ENCODE assay signal across 12 cellular contexts in the genomic region with DNA sequence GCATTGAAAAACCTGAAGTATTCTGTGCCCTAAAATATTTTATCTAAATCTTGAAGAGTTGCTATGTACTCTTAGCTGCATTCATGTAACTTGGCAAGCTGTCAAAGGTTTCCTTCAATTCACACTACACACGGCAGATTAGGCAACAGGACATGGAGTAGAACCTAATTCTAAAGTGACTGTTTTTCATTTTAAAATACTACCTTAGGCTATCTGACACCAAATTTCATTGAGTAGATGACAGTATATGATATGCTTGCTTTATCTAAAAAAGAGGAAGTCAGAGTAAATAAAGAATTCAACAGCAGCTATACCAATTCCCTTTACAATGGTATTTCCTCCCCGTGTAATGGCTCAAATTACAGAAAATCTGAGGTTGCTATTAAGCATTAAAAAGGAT. TPM values are rescaled to one million over a fixed set of nuclear protein-coding genes. Genes with fewer than 3 reads are reported as not detected.
A peak's percentile ranks its signal among the peaks of the same experiment; 100 is the strongest.
DNase-seq lines count a peak whose midpoint lies in the region; ATAC-seq and TF ChIP-seq lines count a peak whose summit lies in the region.
"Had no signal": no experiment of that assay in that cellular context is flagged by ENCODE, and none has a peak within 500 bp of the region (broad histone marks: within the 10 kb centered on the region; RNA-seq: fewer than 3 reads in every experiment).

No MANE protein-coding gene starts in this region.

- CTCF ChIA-PET in activated CD4-positive, alpha-beta T cell treated with anti-CD3 and anti-CD28 coated beads, Interleukin-2, amount 10 ng/mL, durations not matched to agents 7 days and 5 days (lab: Charles Lee): no interaction called here

- H3K27me3 ChIP-seq in right atrium auricular region: no peaks in the 10 kb centered on the region

- peaks cover 0 to 5% of the 10 kb centered on the region in 2 donors for H3K9me3 ChIP-seq in right atrium auricular region
- H3K9me3 ChIP-seq: prostate gland had no signal

- POLR2A ChIA-PET in activated CD4-positive, alpha-beta T cell treated with anti-CD3 and anti-CD28 coated beads, Interleukin-2, amount 10 ng/mL, durations not matched to agents 7 days and 5 days (lab: Charles Lee): no interaction called here

- H3K4me1 Mint-ChIP-seq in activated CD4-positive, alpha-beta T cell treated with anti-CD3 and anti-CD28 coated beads, Interleukin-2, amount 10 ng/mL, durations not matched to agents 7 days and 5 days: no peaks in the 10 kb centered on the region

- H3K4me1 ChIP-seq in right atrium auricular region: peaks cover 0 to 39% of the 10 kb centered on the region in 2 donors
- H3K4me1 ChIP-seq: prostate gland had no signal

- peak overlapping the region; percentile 9 to 66 for H3K27ac ChIP-seq in right atrium auricular region
- H3K27ac ChIP-seq: prostate gland had no signal

- ATAC-seq in GM18858 (IDR thresholded peaks at IDR 0.05; ENCODE audit: unreplicated experiment): no peak

- DNase-seq in Ammon's horn (ENCODE audit: low spot score) (peak; percentile 55), LHCN-M2 (ENCODE audit: low read depth) (peak; percentile 39), astrocyte of the spinal cord (ENCODE audit: low read depth, low spot score) (peak; percentile 50), right atrium auricular region (ENCODE audit: low spot score) (no peak), DMS153 treated with DMSO at 0.1 percent for 48 hours (lab: John Stamatoyannopoulos, UW; ENCODE audit: unreplicated experiment) (no peak), islet precursor cell (no peak)
- DNase-seq in activated CD4-positive, alpha-beta T cell treated with anti-CD3 and anti-CD28 coated beads, Interleukin-2, amount 10 ng/mL, durations not matched to agents 7 days and 5 days: no peak
- DNase-seq: activated CD4-positive, alpha-beta T cell treated with anti-CD3 and anti-CD28 coated beads, Interleukin-2, amount 50 U/mL, for 4 hours; NCI-H1048 had no signal

- peaks cover 4% of the 10 kb centered on the region for H3K36me3 Mint-ChIP-seq in activated CD4-positive, alpha-beta T cell treated with anti-CD3 and anti-CD28 coated beads, Interleukin-2, amount 10 ng/mL, durations not matched to agents 7 days and 5 days (ENCODE audit: low read depth)

- TF ChIP-seq CTCF in astrocyte of the spinal cord (IDR thresholded peaks at IDR 0.05; ENCODE audit: low read depth, low read length) (no peak), right atrium auricular region (IDR thresholded peaks at IDR 0.05) (no peak)

- in situ Hi-C loops in astrocyte of the spinal cord (cut with HindIII; ENCODE audit: low sequenced_read_pairs): no loop called here

- no peaks in the 10 kb centered on the region for H3K9me3 Mint-ChIP-seq in activated CD4-positive, alpha-beta T cell treated with anti-CD3 and anti-CD28 coated beads, Interleukin-2, amount 10 ng/mL, durations not matched to agents 7 days and 5 days

- H3K36me3 ChIP-seq in right atrium auricular region: no peaks in the 10 kb centered on the region
- H3K36me3 ChIP-seq: prostate gland had no signal

- no peak overlapping the region for H3K27ac Mint-ChIP-seq in activated CD4-positive, alpha-beta T cell treated with anti-CD3 and anti-CD28 coated beads, Interleukin-2, amount 10 ng/mL, durations not matched to agents 7 days and 5 days
- H3K27ac Mint-ChIP-seq: memory B cell had no signal

- no peaks in the 10 kb centered on the region for H3K27me3 Mint-ChIP-seq in activated CD4-positive, alpha-beta T cell treated with anti-CD3 and anti-CD28 coated beads, Interleukin-2, amount 10 ng/mL, durations not matched to agents 7 days and 5 days
- H3K27me3 Mint-ChIP-seq: memory B cell had no signal

- H3K4me3 ChIP-seq in astrocyte of the spinal cord (ENCODE audit: low read depth, low read length) (no peak overlapping the region), right atrium auricular region (no peak overlapping the region)
- H3K4me3 ChIP-seq: prostate gland had no signal

- H3K4me3 Mint-ChIP-seq in activated CD4-positive, alpha-beta T cell treated with anti-CD3 and anti-CD28 coated beads, Interleukin-2, amount 10 ng/mL, durations not matched to agents 7 days and 5 days: no peak overlapping the region
- H3K4me3 Mint-ChIP-seq: memory B cell had no signal

RNA-seq across cellular contexts. Expression of gene EXOC6B, which starts 45.4 kb away (rescaled TPM):
- total RNA-seq in LHCN-M2 (2014; rRNA removed) (10.1 and 16.7 TPM in 2 replicates), right atrium auricular region (100 to 1,000 TPM in 1 of 2 donors, 10 to 100 TPM in 1; 80.5 to 111 TPM)
- 9.0 TPM for polyA plus RNA-seq in LHCN-M2 (2012)
- 10 to 100 TPM; 14.8 to 16.4 TPM for total RNA-seq in activated CD4-positive, alpha-beta T cell treated with anti-CD3 and anti-CD28 coated beads, Interleukin-2, amount 10 ng/mL, durations not matched to agents 7 days and 5 days

Comparison
In these comparisons a context has a peak if more than half of its experiments do, and no peak if none do; other contexts are left out.
1. DNase-seq: peak in Ammon's horn (single experiment), LHCN-M2 (single experiment) and astrocyte of the spinal cord (single experiment); none in right atrium auricular region (single experiment), DMS153 treated with DMSO at 0.1 percent for 48 hours (single experiment), activated CD4-positive, alpha-beta T cell treated with anti-CD3 and anti-CD28 coated beads, Interleukin-2, amount 10 ng/mL, durations not matched to agents 7 days and 5 days (single experiment) and islet precursor cell (single experiment).